In the genomic region with DNA sequence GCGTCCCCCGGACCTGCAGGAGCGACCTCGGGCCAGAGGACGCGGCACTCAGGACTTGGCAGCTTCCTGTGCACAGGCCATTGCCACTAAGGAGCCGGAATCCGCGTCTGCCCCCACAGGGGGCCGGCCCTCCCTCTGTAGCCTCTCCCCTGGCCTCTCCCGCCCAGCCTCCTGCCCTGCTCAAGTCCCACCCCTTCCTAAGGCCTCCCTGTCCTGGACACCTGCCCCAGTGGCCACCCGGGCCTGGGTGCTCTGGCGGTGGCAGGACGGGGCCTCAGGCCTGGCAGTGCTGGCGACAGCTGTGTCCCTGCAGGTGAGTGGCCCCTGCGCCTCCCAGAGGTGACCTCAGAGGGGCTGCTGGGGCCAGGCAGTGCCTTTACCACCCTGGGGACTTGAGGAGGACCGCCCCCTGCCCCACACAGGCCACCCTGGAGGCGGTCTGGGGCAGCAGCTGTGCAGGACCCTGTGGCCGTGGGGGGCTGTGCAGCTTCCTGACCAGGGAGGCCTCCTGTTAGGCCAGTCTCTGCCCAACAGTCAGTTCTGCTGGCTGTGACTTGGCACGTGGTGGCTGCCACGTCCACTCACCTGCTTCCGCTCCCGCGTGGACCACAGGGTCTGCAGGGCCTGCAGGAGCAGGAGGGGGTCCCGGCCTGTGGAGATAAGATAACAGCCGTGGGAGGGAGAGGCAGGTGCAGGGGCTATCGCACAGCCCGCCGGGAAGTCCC, we compare ENCODE assay signal across 1 cellular context.
A peak's percentile ranks its signal among the peaks of the same experiment; 100 is the strongest.
TF ChIP-seq lines count a peak whose summit lies in the region.

No MANE protein-coding gene starts in this region.

TF ChIP-seq in K562, 482 proteins besides CTCF, POLR2A, EP300 and RAD21 (continued from another document and continues in another):
- TF ChIP-seq, protein P1, sequence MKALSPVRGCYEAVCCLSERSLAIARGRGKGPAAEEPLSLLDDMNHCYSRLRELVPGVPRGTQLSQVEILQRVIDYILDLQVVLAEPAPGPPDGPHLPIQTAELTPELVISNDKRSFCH (CRISPR knock-in tag; IDR thresholded peaks at IDR 0.05), result no peak
- TF ChIP-seq, protein P1 (tag; IDR thresholded peaks at IDR 0.05), result no peak
- TF ChIP-seq, protein P2, sequence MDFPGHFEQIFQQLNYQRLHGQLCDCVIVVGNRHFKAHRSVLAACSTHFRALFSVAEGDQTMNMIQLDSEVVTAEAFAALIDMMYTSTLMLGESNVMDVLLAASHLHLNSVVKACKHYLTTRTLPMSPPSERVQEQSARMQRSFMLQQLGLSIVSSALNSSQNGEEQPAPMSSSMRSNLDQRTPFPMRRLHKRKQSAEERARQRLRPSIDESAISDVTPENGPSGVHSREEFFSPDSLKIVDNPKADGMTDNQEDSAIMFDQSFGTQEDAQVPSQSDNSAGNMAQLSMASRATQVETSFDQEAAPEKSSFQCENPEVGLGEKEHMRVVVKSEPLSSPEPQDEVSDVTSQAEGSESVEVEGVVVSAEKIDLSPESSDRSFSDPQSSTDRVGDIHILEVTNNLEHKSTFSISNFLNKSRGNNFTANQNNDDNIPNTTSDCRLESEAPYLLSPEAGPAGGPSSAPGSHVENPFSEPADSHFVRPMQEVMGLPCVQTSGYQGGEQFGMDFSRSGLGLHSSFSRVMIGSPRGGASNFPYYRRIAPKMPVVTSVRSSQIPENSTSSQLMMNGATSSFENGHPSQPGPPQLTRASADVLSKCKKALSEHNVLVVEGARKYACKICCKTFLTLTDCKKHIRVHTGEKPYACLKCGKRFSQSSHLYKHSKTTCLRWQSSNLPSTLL (IDR thresholded peaks at IDR 0.05), result no peak
- TF ChIP-seq ZNF224 (CRISPR knock-in tag; IDR thresholded peaks at IDR 0.05) (no peak), POLR2AphosphoS5 (IDR thresholded peaks at IDR 0.05; ENCODE audit: control insufficient read depth, insufficient read depth, low read depth, low read length) (no peak), PRPF4 (IDR thresholded peaks at IDR 0.05; ENCODE audit: insufficient read depth, low read depth, low read length, poor library complexity, severe bottlenecking) (no peak), HEY1 (CRISPR knock-in tag; IDR thresholded peaks at IDR 0.05; ENCODE audit: borderline replicate concordance) (no peak), EGR1 (conservative IDR thresholded peaks at IDR 0.05) (no peak), BRCA1 (IDR thresholded peaks at IDR 0.05) (no peak), BRCA1 (CRISPR knock-in tag; IDR thresholded peaks at IDR 0.05) (no peak), NR2F6 (CRISPR knock-in tag; IDR thresholded peaks at IDR 0.05) (no peak), MTA1 (IDR thresholded peaks at IDR 0.05; ENCODE audit: borderline replicate concordance) (no peak), SAFB (IDR thresholded peaks at IDR 0.05; ENCODE audit: borderline replicate concordance, low read depth, low read length) (peak; percentile 65; the same call in 1 of the 2 replicates), SMARCE1 (IDR thresholded peaks at IDR 0.05) (peak; percentile 21; the same call in 1 of the 2 replicates), IRF2 (CRISPR knock-in tag; IDR thresholded peaks at IDR 0.05) (no peak), NR3C1 (CRISPR knock-in tag; IDR thresholded peaks at IDR 0.05) (no peak), MTA3 (IDR thresholded peaks at IDR 0.05; ENCODE audit: borderline replicate concordance) (0 out of 2 replicates have a peak, but pooled peaks have one; percentile 58), DPF2 (IDR thresholded peaks at IDR 0.05) (peak; percentile 55; the same call in 1 of the 2 replicates), HDAC2 (IDR thresholded peaks at IDR 0.05) (peak; percentile 30; the same call in 1 of the 2 replicates), NFXL1 (CRISPR knock-in tag; IDR thresholded peaks at IDR 0.05) (no peak), U2AF1 (optimal IDR thresholded peaks at IDR 0.05; ENCODE audit: low read depth, low read length) (no peak), SMAD1 (IDR thresholded peaks at IDR 0.05; ENCODE audit: low read depth, low read length, partially characterized antibody) (no peak), KLF1 (tag; IDR thresholded peaks at IDR 0.05) (no peak), BRF1 (IDR thresholded peaks at IDR 0.05; ENCODE audit: borderline replicate concordance, extremely low read depth, insufficient read length) (no peak), POLR2G (IDR thresholded peaks at IDR 0.05; ENCODE audit: low read depth, low read length) (no peak), SAFB2 (IDR thresholded peaks at IDR 0.05; ENCODE audit: borderline replicate concordance, low read depth, low read length, severe bottlenecking) (no peak), MTA2 (IDR thresholded peaks at IDR 0.05; ENCODE audit: low read depth) (peak; percentile 38), TCF3 (CRISPR knock-in tag; IDR thresholded peaks at IDR 0.05) (peak; percentile 92), GATAD2B (IDR thresholded peaks at IDR 0.05; ENCODE audit: borderline replicate concordance) (peak; percentile 89), KDM1A (IDR thresholded peaks at IDR 0.05) (no peak), FIP1L1 (IDR thresholded peaks at IDR 0.05; ENCODE audit: low read depth, low read length, poor library complexity, severe bottlenecking) (no peak), HSF4 (CRISPR knock-in tag; IDR thresholded peaks at IDR 0.05; ENCODE audit: borderline replicate concordance) (no peak), RBFOX2 (IDR thresholded peaks at IDR 0.05; ENCODE audit: low read depth, low read length) (peak; percentile 45; the same call in 1 of the 2 replicates), KLF10 (CRISPR knock-in tag; IDR thresholded peaks at IDR 0.05) (no peak), THRAP3 (IDR thresholded peaks at IDR 0.05; ENCODE audit: borderline replicate concordance) (no peak), ATF1 (CRISPR knock-in tag; IDR thresholded peaks at IDR 0.05) (no peak), ATF1 (tag; IDR thresholded peaks at IDR 0.05) (no peak), MTF1 (CRISPR knock-in tag; IDR thresholded peaks at IDR 0.05; ENCODE audit: borderline replicate concordance) (no peak), RFX1 (IDR thresholded peaks at IDR 0.05) (no peak), ZNF79 (CRISPR knock-in tag; IDR thresholded peaks at IDR 0.05; ENCODE audit: low read depth) (no peak), POLR2H (tag; IDR thresholded peaks at IDR 0.05; ENCODE audit: low read depth) (no peak), HDAC3 (IDR thresholded peaks at IDR 0.05; ENCODE audit: borderline replicate concordance, partially characterized antibody) (no peak)
- TF ChIP-seq, protein P3, sequence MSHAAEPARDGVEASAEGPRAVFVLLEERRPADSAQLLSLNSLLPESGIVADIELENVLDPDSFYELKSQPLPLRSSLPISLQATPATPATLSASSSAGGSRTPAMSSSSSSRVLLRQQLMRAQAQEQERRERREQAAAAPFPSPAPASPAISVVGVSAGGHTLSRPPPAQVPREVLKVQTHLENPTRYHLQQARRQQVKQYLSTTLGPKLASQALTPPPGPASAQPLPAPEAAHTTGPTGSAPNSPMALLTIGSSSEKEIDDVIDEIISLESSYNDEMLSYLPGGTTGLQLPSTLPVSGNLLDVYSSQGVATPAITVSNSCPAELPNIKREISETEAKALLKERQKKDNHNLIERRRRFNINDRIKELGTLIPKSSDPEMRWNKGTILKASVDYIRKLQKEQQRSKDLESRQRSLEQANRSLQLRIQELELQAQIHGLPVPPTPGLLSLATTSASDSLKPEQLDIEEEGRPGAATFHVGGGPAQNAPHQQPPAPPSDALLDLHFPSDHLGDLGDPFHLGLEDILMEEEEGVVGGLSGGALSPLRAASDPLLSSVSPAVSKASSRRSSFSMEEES (CRISPR knock-in tag; IDR thresholded peaks at IDR 0.05), result no peak
- TF ChIP-seq, protein P4, sequence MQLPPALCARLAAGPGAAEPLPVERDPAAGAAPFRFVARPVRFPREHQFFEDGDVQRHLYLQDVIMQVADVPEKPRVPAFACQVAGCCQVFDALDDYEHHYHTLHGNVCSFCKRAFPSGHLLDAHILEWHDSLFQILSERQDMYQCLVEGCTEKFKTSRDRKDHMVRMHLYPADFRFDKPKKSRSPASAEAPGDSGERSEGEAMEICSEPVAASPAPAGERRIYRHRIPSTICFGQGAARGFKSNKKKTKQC (CRISPR knock-in tag; IDR thresholded peaks at IDR 0.05), result no peak
- TF ChIP-seq, protein P5, sequence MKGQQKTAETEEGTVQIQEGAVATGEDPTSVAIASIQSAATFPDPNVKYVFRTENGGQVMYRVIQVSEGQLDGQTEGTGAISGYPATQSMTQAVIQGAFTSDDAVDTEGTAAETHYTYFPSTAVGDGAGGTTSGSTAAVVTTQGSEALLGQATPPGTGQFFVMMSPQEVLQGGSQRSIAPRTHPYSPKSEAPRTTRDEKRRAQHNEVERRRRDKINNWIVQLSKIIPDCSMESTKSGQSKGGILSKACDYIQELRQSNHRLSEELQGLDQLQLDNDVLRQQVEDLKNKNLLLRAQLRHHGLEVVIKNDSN (CRISPR knock-in tag; IDR thresholded peaks at IDR 0.05), result peak; percentile 51
- TF ChIP-seq, protein P6, sequence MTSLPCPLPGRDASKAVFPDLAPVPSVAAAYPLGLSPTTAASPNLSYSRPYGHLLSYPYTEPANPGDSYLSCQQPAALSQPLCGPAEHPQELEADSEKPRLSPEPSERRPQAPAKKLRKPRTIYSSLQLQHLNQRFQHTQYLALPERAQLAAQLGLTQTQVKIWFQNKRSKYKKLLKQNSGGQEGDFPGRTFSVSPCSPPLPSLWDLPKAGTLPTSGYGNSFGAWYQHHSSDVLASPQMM (CRISPR knock-in tag; IDR thresholded peaks at IDR 0.05), result no peak
- TF ChIP-seq, protein P7, sequence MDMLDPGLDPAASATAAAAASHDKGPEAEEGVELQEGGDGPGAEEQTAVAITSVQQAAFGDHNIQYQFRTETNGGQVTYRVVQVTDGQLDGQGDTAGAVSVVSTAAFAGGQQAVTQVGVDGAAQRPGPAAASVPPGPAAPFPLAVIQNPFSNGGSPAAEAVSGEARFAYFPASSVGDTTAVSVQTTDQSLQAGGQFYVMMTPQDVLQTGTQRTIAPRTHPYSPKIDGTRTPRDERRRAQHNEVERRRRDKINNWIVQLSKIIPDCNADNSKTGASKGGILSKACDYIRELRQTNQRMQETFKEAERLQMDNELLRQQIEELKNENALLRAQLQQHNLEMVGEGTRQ (CRISPR knock-in tag; IDR thresholded peaks at IDR 0.05), result peak; percentile 46; the same call in 1 of the 2 replicates
- TF ChIP-seq, protein P8, sequence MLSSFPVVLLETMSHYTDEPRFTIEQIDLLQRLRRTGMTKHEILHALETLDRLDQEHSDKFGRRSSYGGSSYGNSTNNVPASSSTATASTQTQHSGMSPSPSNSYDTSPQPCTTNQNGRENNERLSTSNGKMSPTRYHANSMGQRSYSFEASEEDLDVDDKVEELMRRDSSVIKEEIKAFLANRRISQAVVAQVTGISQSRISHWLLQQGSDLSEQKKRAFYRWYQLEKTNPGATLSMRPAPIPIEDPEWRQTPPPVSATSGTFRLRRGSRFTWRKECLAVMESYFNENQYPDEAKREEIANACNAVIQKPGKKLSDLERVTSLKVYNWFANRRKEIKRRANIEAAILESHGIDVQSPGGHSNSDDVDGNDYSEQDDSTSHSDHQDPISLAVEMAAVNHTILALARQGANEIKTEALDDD (IDR thresholded peaks at IDR 0.05), result no peak
- TF ChIP-seq, protein P9, sequence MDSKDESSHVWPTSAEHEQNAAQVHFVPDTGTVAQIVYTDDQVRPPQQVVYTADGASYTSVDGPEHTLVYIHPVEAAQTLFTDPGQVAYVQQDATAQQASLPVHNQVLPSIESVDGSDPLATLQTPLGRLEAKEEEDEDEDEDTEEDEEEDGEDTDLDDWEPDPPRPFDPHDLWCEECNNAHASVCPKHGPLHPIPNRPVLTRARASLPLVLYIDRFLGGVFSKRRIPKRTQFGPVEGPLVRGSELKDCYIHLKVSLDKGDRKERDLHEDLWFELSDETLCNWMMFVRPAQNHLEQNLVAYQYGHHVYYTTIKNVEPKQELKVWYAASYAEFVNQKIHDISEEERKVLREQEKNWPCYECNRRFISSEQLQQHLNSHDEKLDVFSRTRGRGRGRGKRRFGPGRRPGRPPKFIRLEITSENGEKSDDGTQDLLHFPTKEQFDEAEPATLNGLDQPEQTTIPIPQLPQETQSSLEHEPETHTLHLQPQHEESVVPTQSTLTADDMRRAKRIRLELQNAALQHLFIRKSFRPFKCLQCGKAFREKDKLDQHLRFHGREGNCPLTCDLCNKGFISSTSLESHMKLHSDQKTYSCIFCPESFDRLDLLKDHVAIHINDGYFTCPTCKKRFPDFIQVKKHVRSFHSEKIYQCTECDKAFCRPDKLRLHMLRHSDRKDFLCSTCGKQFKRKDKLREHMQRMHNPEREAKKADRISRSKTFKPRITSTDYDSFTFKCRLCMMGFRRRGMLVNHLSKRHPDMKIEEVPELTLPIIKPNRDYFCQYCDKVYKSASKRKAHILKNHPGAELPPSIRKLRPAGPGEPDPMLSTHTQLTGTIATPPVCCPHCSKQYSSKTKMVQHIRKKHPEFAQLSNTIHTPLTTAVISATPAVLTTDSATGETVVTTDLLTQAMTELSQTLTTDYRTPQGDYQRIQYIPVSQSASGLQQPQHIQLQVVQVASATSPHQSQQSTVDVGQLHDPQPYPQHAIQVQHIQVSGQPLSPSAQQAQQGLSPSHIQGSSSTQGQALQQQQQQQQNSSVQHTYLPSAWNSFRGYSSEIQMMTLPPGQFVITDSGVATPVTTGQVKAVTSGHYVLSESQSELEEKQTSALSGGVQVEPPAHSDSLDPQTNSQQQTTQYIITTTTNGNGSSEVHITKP (IDR thresholded peaks at IDR 0.05; ENCODE audit: partially characterized antibody), result no peak
- TF ChIP-seq, protein P10, sequence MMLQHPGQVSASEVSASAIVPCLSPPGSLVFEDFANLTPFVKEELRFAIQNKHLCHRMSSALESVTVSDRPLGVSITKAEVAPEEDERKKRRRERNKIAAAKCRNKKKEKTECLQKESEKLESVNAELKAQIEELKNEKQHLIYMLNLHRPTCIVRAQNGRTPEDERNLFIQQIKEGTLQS (IDR thresholded peaks at IDR 0.05), result no peak
- TF ChIP-seq, protein P10 (CRISPR knock-in tag; conservative IDR thresholded peaks at IDR 0.05), result no peak
- TF ChIP-seq, protein P11, sequence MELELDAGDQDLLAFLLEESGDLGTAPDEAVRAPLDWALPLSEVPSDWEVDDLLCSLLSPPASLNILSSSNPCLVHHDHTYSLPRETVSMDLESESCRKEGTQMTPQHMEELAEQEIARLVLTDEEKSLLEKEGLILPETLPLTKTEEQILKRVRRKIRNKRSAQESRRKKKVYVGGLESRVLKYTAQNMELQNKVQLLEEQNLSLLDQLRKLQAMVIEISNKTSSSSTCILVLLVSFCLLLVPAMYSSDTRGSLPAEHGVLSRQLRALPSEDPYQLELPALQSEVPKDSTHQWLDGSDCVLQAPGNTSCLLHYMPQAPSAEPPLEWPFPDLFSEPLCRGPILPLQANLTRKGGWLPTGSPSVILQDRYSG (tag; conservative IDR thresholded peaks at IDR 0.05; ENCODE audit: low read depth), result no peak
